8 cellular contexts compared by ENCODE assay signal in the genomic region with DNA sequence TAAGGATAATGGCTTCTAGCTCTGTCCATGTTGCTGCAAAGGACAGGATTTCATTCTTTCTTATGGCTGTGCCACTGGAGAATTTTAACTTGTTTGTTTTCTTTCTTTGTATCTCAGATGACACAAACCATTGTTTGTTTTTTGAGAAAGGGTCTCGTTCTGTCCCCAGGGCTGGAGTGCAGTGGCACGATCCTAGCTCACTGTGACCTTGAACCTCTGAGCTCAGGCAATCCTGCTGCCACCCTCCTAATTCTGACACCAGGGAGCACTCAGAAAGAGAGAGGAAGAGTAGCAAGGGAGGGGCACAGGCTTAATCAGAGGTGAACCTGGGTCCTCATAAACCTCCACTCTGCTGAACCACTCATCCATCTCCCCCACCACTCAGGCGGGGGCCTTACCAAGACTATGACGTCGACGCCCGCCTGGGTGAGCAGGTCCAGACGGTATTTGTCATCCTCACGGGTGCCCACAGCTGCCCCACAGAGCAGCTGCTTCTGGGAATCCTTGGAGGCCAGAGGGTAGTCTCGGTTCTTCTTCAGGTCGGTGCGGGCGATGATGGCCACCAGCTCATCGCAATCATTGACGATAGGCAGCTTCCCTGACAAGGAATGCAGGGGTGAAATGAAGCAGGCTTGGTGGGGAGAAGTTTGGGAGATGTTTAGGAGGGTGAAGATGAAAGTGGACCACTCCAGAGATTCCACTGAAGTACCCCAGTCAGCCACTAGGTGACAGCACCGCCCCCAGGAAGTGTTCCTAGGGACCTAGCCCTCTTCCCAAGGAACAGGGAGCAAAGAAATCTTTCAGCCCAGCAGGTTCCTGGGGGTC. TPM values are rescaled to one million over a fixed set of nuclear protein-coding genes. Genes with fewer than 3 reads are reported as not detected.
A peak's percentile ranks its signal among the peaks of the same experiment; 100 is the strongest.
DNase-seq lines count a peak whose midpoint lies in the region; ATAC-seq and TF ChIP-seq lines count a peak whose summit lies in the region.

No MANE protein-coding gene starts in this region.

- DNase-seq in CD8-positive, alpha-beta T cell: peak in 6 of 7 experiments; percentile 27 to 65 (median 44)
- DNase-seq in PC-9 (peak in 1 of 2 experiments; percentile 68), brain microvascular endothelial cell (peak; percentile 32), islet precursor cell (peak; percentile 76)
- peak in 2 of 3 donors; percentile 27 to 40 for DNase-seq in stimulated activated CD4-positive, alpha-beta T cell treated with anti-CD3 and anti-CD28 coated beads, TNF-alpha, amount 100 ng/mL, for 48 hours (ENCODE audit: low read depth in 3 of 3)

- H2AFZ ChIP-seq in PC-9: no peak overlapping the region

- H3K4me1 ChIP-seq in CD8-positive, alpha-beta T cell (ENCODE audit: insufficient read depth, low read length): no peaks in the 10 kb centered on the region
- H3K4me1 ChIP-seq in PC-9 (replicated peaks; ENCODE audit: insufficient read depth): no peaks in the 10 kb centered on the region

- H3K4me3 ChIP-seq in CD8-positive, alpha-beta T cell (ENCODE audit: low read depth, low read length): no peak overlapping the region
- no peak overlapping the region for H3K4me3 ChIP-seq in PC-9
- no peak overlapping the region for H3K4me3 ChIP-seq in brain microvascular endothelial cell (ENCODE audit: low read depth, low read length)

- peaks cover 77% of the 10 kb centered on the region for H3K36me3 Mint-ChIP-seq in CD8-positive, alpha-beta T cell

- H3K79me2 ChIP-seq in PC-9 (ENCODE audit: low read depth): peaks cover 10% of the 10 kb centered on the region; the same call in 1 of the 2 replicates

- H3K27ac Mint-ChIP-seq in CD8-positive, alpha-beta T cell: no peak overlapping the region

- in situ Hi-C loops in brain microvascular endothelial cell (cut with HindIII; ENCODE audit: low pct_ligation_motif_present, low sequenced_read_pairs): no loop called here

- peak; percentile 75 for ATAC-seq in CD8-positive, alpha-beta T cell
- ATAC-seq in GM19395 (IDR thresholded peaks at IDR 0.05; ENCODE audit: unreplicated experiment) (peak; percentile 68), GM19328 (IDR thresholded peaks at IDR 0.05; ENCODE audit: unreplicated experiment) (no peak), HG03565 (IDR thresholded peaks at IDR 0.05; ENCODE audit: unreplicated experiment) (no peak)

- intact Hi-C loops in CD8-positive, alpha-beta T cell (cut with DNase I, micrococcal nuclease): loop anchor here (1.0 to 2.0 kb wide), 3 partner anchors 27 to 63 kb away; no protein-coding TSS in a partner anchor
- intact Hi-C loops in PC-9 (cut with micrococcal nuclease; ENCODE audit: unreplicated experiment): loop anchor here (1.0 kb wide), 2 partner anchors 27 to 63 kb away; no protein-coding TSS in a partner anchor

- H3K9me3 ChIP-seq in CD8-positive, alpha-beta T cell (ENCODE audit: low read length): no peaks in the 10 kb centered on the region
- no peaks in the 10 kb centered on the region for H3K9me3 ChIP-seq in PC-9 (ENCODE audit: insufficient read depth, low read depth)

- no peaks in the 10 kb centered on the region for H3K27me3 ChIP-seq in CD8-positive, alpha-beta T cell (ENCODE audit: insufficient read depth, low read length)
- H3K27me3 ChIP-seq in PC-9 (ENCODE audit: insufficient read depth, low read depth) (no peaks in the 10 kb centered on the region), brain microvascular endothelial cell (replicated peaks) (no peaks in the 10 kb centered on the region)

- H3K36me3 ChIP-seq in CD8-positive, alpha-beta T cell (ENCODE audit: insufficient read depth, low read length): peaks cover 28% of the 10 kb centered on the region
- peaks cover 9% of the 10 kb centered on the region; the same call in 1 of the 2 replicates for H3K36me3 ChIP-seq in PC-9 (ENCODE audit: low read depth)
- H3K36me3 ChIP-seq in brain microvascular endothelial cell (replicated peaks): peaks cover 55% of the 10 kb centered on the region

- no peaks in the 10 kb centered on the region for H3K9me3 Mint-ChIP-seq in CD8-positive, alpha-beta T cell

- H3K27me3 Mint-ChIP-seq in CD8-positive, alpha-beta T cell (ENCODE audit: low read depth): no peaks in the 10 kb centered on the region

- no peak overlapping the region for H3K27ac ChIP-seq in CD8-positive, alpha-beta T cell (ENCODE audit: low read depth, low read length)
- H3K27ac ChIP-seq in PC-9: no peak overlapping the region
- no peak overlapping the region for H3K27ac ChIP-seq in brain microvascular endothelial cell

- no TSS peak for BruUV-seq in PC-9 (replicated peaks; lab: Mats Ljungman, UMichigan)

- CTCF ChIA-PET in CD8-positive, alpha-beta T cell (lab: Charles Lee): interaction anchor here (0.7 to 18.5 kb wide), 20 partner anchors 9 to 72 kb away, joined by 3 to 389 read pairs (median 6); a partner anchor contains a TSS
- CTCF ChIA-PET in PC-9 (lab: Charles Lee): interaction anchor here (0.6 to 1.4 kb wide), 4 partner anchors 10 to 62 kb away, joined by 3 to 4 read pairs (median 4); no protein-coding TSS in a partner anchor

- H3K9me2 ChIP-seq in PC-9 (ENCODE audit: insufficient read depth): no peaks in the 10 kb centered on the region

- POLR2A ChIA-PET in CD8-positive, alpha-beta T cell (lab: Charles Lee): no interaction called here
- POLR2A ChIA-PET in PC-9 (lab: Charles Lee; ENCODE audit: unreplicated experiment): no interaction called here

- no peak overlapping the region for H3K4me2 ChIP-seq in PC-9

- no peaks in the 10 kb centered on the region for H4K20me1 ChIP-seq in PC-9 (ENCODE audit: insufficient read depth)

- peaks cover 13% of the 10 kb centered on the region; the same call in 1 of the 2 replicates for H3F3A ChIP-seq in PC-9 (ENCODE audit: insufficient read depth, low read depth)

- peak; percentile 91 for TF ChIP-seq CTCF in CD8-positive, alpha-beta T cell (IDR thresholded peaks at IDR 0.05)
- TF ChIP-seq CTCF in PC-9 (conservative IDR thresholded peaks at IDR 0.05) (peak; percentile 92), brain microvascular endothelial cell (IDR thresholded peaks at IDR 0.05; ENCODE audit: low read depth, low read length, missing control alignments) (peak; percentile 97)

- H3K4me1 Mint-ChIP-seq in CD8-positive, alpha-beta T cell (ENCODE audit: low read depth): peaks cover 3% of the 10 kb centered on the region

- H3K4me3 Mint-ChIP-seq in CD8-positive, alpha-beta T cell: no peak overlapping the region

RNA-seq across cellular contexts. Expression of a gene that starts 11.6 kb away (rescaled TPM):
- total RNA-seq in CD8-positive, alpha-beta T cell: 10 to 100 TPM; 19.6 to 20.6 TPM
- total RNA-seq in PC-9 (2021): 119 and 123 TPM in 2 replicates

RNA-seq across cellular contexts. Expression of a gene that starts 36.7 kb away (rescaled TPM):
- total RNA-seq in CD8-positive, alpha-beta T cell: under 1 TPM in 1 of 2 experiments, not detected in 1; 0.28 TPM
- total RNA-seq in PC-9 (2021): 0.26 and 0.70 TPM in 2 replicates

RNA-seq across cellular contexts. Expression of a gene that starts 54.5 kb away (rescaled TPM):
- total RNA-seq in CD8-positive, alpha-beta T cell: 10 to 100 TPM; 13.1 to 14.7 TPM
- total RNA-seq in PC-9 (2021): 59.6 and 61.1 TPM in 2 replicates

RNA-seq across cellular contexts. Expression of a gene that starts 57.5 kb away (rescaled TPM):
- 1 to 10 TPM; 1.3 to 2.0 TPM for total RNA-seq in CD8-positive, alpha-beta T cell
- total RNA-seq in PC-9 (2021): 22.8 and 30.3 TPM in 2 replicates

Comparison
In these comparisons a context has a peak if more than half of its experiments do, and no peak if none do; other contexts are left out.
1. ATAC-seq: peak in CD8-positive, alpha-beta T cell (single experiment) and GM19395 (single experiment); none in GM19328 (single experiment) and HG03565 (single experiment).
2. Peak in every context shown above with its lines, with median percentiles within 50 percentile points of each other: CTCF ChIP-seq.